In the genomic region with DNA sequence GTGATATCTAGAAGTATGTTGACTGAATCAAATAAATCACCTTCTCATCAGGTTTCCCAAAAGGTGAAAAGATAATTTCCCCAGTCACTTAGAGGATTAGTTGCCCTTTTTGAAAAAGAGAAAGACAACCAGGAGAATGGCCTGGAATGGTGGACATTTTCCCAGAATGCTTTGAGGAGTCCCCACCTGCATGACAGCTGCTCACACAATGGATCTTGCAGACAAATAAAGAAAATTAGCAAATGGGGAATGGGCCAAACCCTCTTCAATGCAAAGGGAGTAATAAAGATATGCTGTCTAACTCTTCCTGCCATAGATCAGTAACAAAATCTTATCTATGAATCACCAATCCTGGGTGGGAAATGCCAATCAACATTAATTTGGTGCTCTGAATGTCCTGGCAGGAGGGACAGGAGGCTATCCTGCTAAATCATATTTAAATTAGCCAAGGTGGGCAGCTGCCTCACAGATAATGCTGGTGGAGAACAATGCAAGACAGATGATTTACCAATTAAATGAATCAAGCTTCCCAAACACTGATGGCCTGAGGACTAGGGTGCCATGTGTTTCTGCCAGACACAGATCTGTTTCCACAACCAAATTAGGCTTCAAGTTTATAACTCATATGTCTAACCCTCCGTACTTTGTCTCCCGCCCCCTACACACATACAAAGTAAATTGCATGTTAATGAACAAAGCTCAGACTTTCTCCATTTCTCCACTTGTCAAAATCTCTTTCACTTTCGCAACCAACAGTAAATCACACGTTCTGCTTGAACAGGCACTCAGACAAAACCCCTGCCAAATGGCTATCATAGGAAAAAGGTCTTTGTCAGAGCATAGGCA, we compare ENCODE assay signal across 8 cellular contexts.
DNase-seq lines count a peak whose midpoint lies in the region; ATAC-seq and TF ChIP-seq lines count a peak whose summit lies in the region.

No MANE protein-coding gene starts in this region.

- H3K36me3 ChIP-seq in esophagus muscularis mucosa = no peaks in the 10 kb centered on the region

- intact Hi-C loops in esophagus muscularis mucosa (cut with DNase I) = no loop called here

- POLR2A ChIA-PET in HEK293T (lab: Yijun Ruan, JAX) = no interaction called here

- peak overlapping the region in 2 of 4 donors; percentile 17 to 19 for H3K4me3 ChIP-seq in esophagus muscularis mucosa

- H3K27ac ChIP-seq in esophagus muscularis mucosa (replicated peaks in 1 of 4) = no peak overlapping the region

- no peak for TF ChIP-seq POLR2A in esophagus muscularis mucosa (IDR thresholded peaks at IDR 0.05; ENCODE audit: low read depth)

- 19% methylated on average over 4 of the region's 4 CpGs for WGBS in esophagus muscularis mucosa

- no peak for TF ChIP-seq EP300 in esophagus muscularis mucosa (IDR thresholded peaks at IDR 0.05)

- peaks cover 0 to 4% (median 0%) of the 10 kb centered on the region in 4 donors for H3K4me1 ChIP-seq in esophagus muscularis mucosa

- no peaks in the 10 kb centered on the region for H3K27me3 ChIP-seq in esophagus muscularis mucosa

- no peak for TF ChIP-seq CTCF in esophagus muscularis mucosa (IDR thresholded peaks at IDR 0.05)

- ATAC-seq in HG02642 (IDR thresholded peaks at IDR 0.05; ENCODE audit: poor library complexity, unreplicated experiment) = peak; percentile 94

- H3K9me3 ChIP-seq in esophagus muscularis mucosa = no peaks in the 10 kb centered on the region

- CTCF ChIA-PET in HEK293T (lab: Yijun Ruan, JAX) = no interaction called here

- peak; percentile 17 for DNase-seq in NCI-H187 treated with DMSO at 0.1 percent for 48 hours (lab: John Stamatoyannopoulos, UW)
- no peak for DNase-seq in NCI-H187 (lab: John Stamatoyannopoulos, UW)
- DNase-seq in NCI-H2029 (lab: John Stamatoyannopoulos, UW) = peak; percentile 59
- DNase-seq in glomerular visceral epithelial cell (ENCODE audit: extremely low spot score) = peak; percentile 46
- DNase-seq in esophagus muscularis mucosa (ENCODE audit: extremely low spot score) = no peak
- DNase-seq in activated effector memory CD4-positive, alpha-beta T cell treated with Interleukin-2 at 50 U/mL for 16 hours = no peak
- DNase-seq in HEK293T (ENCODE audit: extremely low spot score) = no peak

TF ChIP-seq in HEK293T, 16 proteins besides CTCF, POLR2A, EP300 and RAD21:
- no peak for TF ChIP-seq ZNF384 (IDR thresholded peaks at IDR 0.05)
- no peak for TF ChIP-seq FOXM1 (IDR thresholded peaks at IDR 0.05; ENCODE audit: borderline replicate concordance)
- no peak for TF ChIP-seq SUZ12 (IDR thresholded peaks at IDR 0.05)

Comparison
In these comparisons a context has a peak if more than half of its experiments do, and no peak if none do; other contexts are left out.
1. DNase-seq: peak in NCI-H187 treated with DMSO at 0.1 percent for 48 hours (single experiment), NCI-H2029 (single experiment) and glomerular visceral epithelial cell (single experiment); none in NCI-H187 (0 of 2), esophagus muscularis mucosa (single experiment), activated effector memory CD4-positive, alpha-beta T cell treated with Interleukin-2 at 50 U/mL for 16 hours (single experiment) and HEK293T (single experiment).